In the genomic region with DNA sequence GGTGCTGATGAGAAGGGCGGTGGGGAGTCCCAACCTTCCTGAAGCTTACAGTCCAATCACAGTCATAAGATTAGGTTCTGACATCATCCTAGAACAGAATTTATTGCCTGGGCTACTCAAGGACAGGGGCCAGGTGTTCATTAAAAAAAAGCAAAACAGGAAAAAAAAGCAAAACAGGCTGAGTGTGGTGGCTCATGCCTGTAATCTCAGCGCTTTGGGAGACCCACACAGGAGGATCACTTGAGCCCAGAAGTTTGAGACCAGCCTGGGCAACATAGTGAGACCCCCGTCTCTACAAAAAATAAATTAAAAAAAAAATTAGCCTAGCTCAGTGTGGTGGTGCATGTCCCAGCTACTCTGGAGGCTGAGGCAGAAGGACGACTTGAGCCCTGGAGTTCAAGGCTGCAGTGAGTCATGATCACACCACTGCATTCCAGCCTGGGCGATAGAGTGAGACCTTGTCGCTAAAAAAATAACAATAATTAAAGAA, we compare ENCODE assay signal across 10 cellular contexts. TPM values are rescaled to one million over a fixed set of nuclear protein-coding genes. Genes with fewer than 3 reads are reported as not detected.
DNase-seq lines count a peak whose midpoint lies in the region; ATAC-seq and TF ChIP-seq lines count a peak whose summit lies in the region.
"Had no signal": no experiment of that assay in that cellular context is flagged by ENCODE, and none has a peak within 500 bp of the region (broad histone marks: within the 10 kb centered on the region; RNA-seq: fewer than 3 reads in every experiment).

No MANE protein-coding gene starts in this region.

- H3K36me3 ChIP-seq in Loucy (ENCODE audit: insufficient read depth, low read length) (no peaks in the 10 kb centered on the region), smooth muscle cell (ENCODE audit: low read depth) (no peaks in the 10 kb centered on the region)

- H3K4me3 Mint-ChIP-seq in chondrocyte (ENCODE audit: unreplicated experiment), result no peak overlapping the region

- H3F3A ChIP-seq in Loucy (ENCODE audit: low read depth) (no peaks in the 10 kb centered on the region), smooth muscle cell (ENCODE audit: low read depth) (no peaks in the 10 kb centered on the region)

- peaks cover 32% of the 10 kb centered on the region for H3K4me1 ChIP-seq in Loucy (ENCODE audit: insufficient read depth, low read length, poor library complexity, severe bottlenecking)
- peaks cover 9% of the 10 kb centered on the region for H3K4me1 ChIP-seq in smooth muscle cell (ENCODE audit: low read depth)

- peak overlapping the region; percentile 52 for H3K27ac Mint-ChIP-seq in chondrocyte (ENCODE audit: unreplicated experiment)

- H3K9ac ChIP-seq in Loucy (ENCODE audit: low read depth, low read length, poor library complexity, severe bottlenecking) (no peak overlapping the region), smooth muscle cell (ENCODE audit: low read depth) (no peak overlapping the region)

- WGBS in smooth muscle cell (ENCODE audit: low lambda C conversion rate), result 63% methylated on average over 6 of the region's 6 CpGs

- no peak for ATAC-seq in GM21528 (IDR thresholded peaks at IDR 0.05; ENCODE audit: low FRiP score, unreplicated experiment)

- H3K36me3 Mint-ChIP-seq in chondrocyte (ENCODE audit: low read depth), result no peaks in the 10 kb centered on the region

- peak overlapping the region; percentile 61 for H3K27ac ChIP-seq in smooth muscle cell (ENCODE audit: low read depth)

- H3K27me3 ChIP-seq in Loucy (ENCODE audit: insufficient read depth, low read length, poor library complexity, severe bottlenecking), result no peaks in the 10 kb centered on the region
- no peaks in the 10 kb centered on the region for H3K27me3 ChIP-seq in smooth muscle cell (ENCODE audit: low read depth)

- peak overlapping the region; percentile 76 for H3K4me2 ChIP-seq in Loucy (ENCODE audit: low read depth, low read length, poor library complexity, severe bottlenecking)
- no peak overlapping the region for H3K4me2 ChIP-seq in smooth muscle cell

- H4K20me1 ChIP-seq in Loucy (ENCODE audit: insufficient read depth, low read length, poor library complexity, severe bottlenecking), result peaks cover 34% of the 10 kb centered on the region
- peaks cover 59% of the 10 kb centered on the region for H4K20me1 ChIP-seq in smooth muscle cell (ENCODE audit: low read depth)

- peaks cover 79% of the 10 kb centered on the region for H3K79me2 ChIP-seq in Loucy (ENCODE audit: insufficient read depth, low read length)
- peaks cover 73% of the 10 kb centered on the region for H3K79me2 ChIP-seq in smooth muscle cell (ENCODE audit: low read depth)

- DNase-seq in ELR (ENCODE audit: low read depth), result peak; percentile 28
- no peak for DNase-seq in chondrocyte (ENCODE audit: low spot score)
- DNase-seq in smooth muscle cell (lab: John Stamatoyannopoulos, UW; ENCODE audit: unreplicated experiment), result no peak
- no peak for DNase-seq in stimulated activated CD4-positive, alpha-beta T cell treated with anti-CD3 and anti-CD28 coated beads, Interleukin-12 subunit alpha, Interleukin-12 subunit beta, amount 100 ng/mL, for 4 hours
- no peak for DNase-seq in DMS153 (lab: John Stamatoyannopoulos, UW)
- DNase-seq: hippocampal formation, NCI-H146, T-helper 9 cell had no signal

- H3K9me3 ChIP-seq in Loucy (ENCODE audit: insufficient read depth, low read depth, low read length) (no peaks in the 10 kb centered on the region), smooth muscle cell (replicated peaks; ENCODE audit: low read depth) (peaks cover 3% of the 10 kb centered on the region)

- H3K9me2 ChIP-seq in Loucy (replicated peaks; ENCODE audit: low read depth, low read length), result no peaks in the 10 kb centered on the region

- H3K4me1 Mint-ChIP-seq in chondrocyte (ENCODE audit: low read depth), result peaks cover 50% of the 10 kb centered on the region

- H2AFZ ChIP-seq in Loucy (ENCODE audit: low read length) (no peak overlapping the region), smooth muscle cell (ENCODE audit: low read depth) (no peak overlapping the region)

- no peaks in the 10 kb centered on the region for H3K9me3 Mint-ChIP-seq in chondrocyte (ENCODE audit: low read depth)

- TF ChIP-seq CTCF in Loucy (conservative IDR thresholded peaks at IDR 0.05; ENCODE audit: low read length) (no peak), chondrocyte (IDR thresholded peaks at IDR 0.05) (no peak), smooth muscle cell (IDR thresholded peaks at IDR 0.05; ENCODE audit: borderline replicate concordance, insufficient read depth, poor library complexity, severe bottlenecking) (no peak)

- no peaks in the 10 kb centered on the region for H3K27me3 Mint-ChIP-seq in chondrocyte (ENCODE audit: low read depth)

- H3K4me3 ChIP-seq in Loucy (ENCODE audit: low read length, poor library complexity, severe bottlenecking) (peak overlapping the region; percentile 56), smooth muscle cell (no peak overlapping the region)

RNA-seq across cellular contexts. Expression of gene RAB9A, which starts 3.0 kb away (rescaled TPM):
- 18.8 to 31.3 TPM (median 29.2 TPM) in 3 replicates for total RNA-seq in chondrocyte
- total RNA-seq in smooth muscle cell, result 25.8 and 42.3 TPM in 2 replicates
- polyA plus RNA-seq in smooth muscle cell, result 22.1 and 31.5 TPM in 2 replicates

RNA-seq across cellular contexts. Expression of gene TCEANC, which starts 38.9 kb away (rescaled TPM):
- total RNA-seq in chondrocyte (2.0 to 3.2 TPM (median 2.5 TPM) in 3 replicates), smooth muscle cell (2.5 and 2.6 TPM in 2 replicates)
- 1.2 and 1.9 TPM in 2 replicates for polyA plus RNA-seq in smooth muscle cell

RNA-seq across cellular contexts. Expression of gene TRAPPC2, which starts 42.5 kb away (rescaled TPM):
- total RNA-seq in chondrocyte (15.4 to 17.3 TPM (median 15.9 TPM) in 3 replicates), smooth muscle cell (7.6 and 9.5 TPM in 2 replicates)
- polyA plus RNA-seq in smooth muscle cell, result 6.1 and 9.4 TPM in 2 replicates

RNA-seq across cellular contexts. Expression of gene OFD1, which starts 42.7 kb away (rescaled TPM):
- total RNA-seq in chondrocyte, result 17.8 to 19.4 TPM (median 18.1 TPM) in 3 replicates
- total RNA-seq in smooth muscle cell, result 14.4 and 17.6 TPM in 2 replicates
- polyA plus RNA-seq in smooth muscle cell, result 12.5 and 23.0 TPM in 2 replicates
